In genomic region chr10:93745411-93746065, GRCh38 we compare ENCODE assay signal across 10 cellular contexts. TPM values are rescaled to one million over a fixed set of nuclear protein-coding genes. Genes with fewer than 3 reads are reported as not detected.
DNase-seq lines count a peak whose midpoint lies in the region; ATAC-seq and TF ChIP-seq lines count a peak whose summit lies in the region.
"Had no signal": no experiment of that assay in that cellular context is flagged by ENCODE, and none has a peak within 500 bp of the region (broad histone marks: within the 10 kb centered on the region; RNA-seq: fewer than 3 reads in every experiment).

No MANE protein-coding gene starts in this region.

- ATAC-seq in HG02840 (IDR thresholded peaks at IDR 0.05; ENCODE audit: low FRiP score, unreplicated experiment) = no peak
- no peak for ATAC-seq in HG03457 (IDR thresholded peaks at IDR 0.05; ENCODE audit: unreplicated experiment)

- no peaks in the 10 kb centered on the region for H3K36me3 Mint-ChIP-seq in HFFc6 (ENCODE audit: low read depth)
- H3K36me3 Mint-ChIP-seq in activated CD4-positive, alpha-beta memory T cell treated with anti-CD3 and anti-CD28 coated beads for 36 hours = no peaks in the 10 kb centered on the region

- H3K4me3 Mint-ChIP-seq in HFFc6 = no peak overlapping the region
- H3K4me3 Mint-ChIP-seq in activated CD4-positive, alpha-beta memory T cell treated with anti-CD3 and anti-CD28 coated beads for 36 hours = no peak overlapping the region

- H3K4me1 Mint-ChIP-seq in HFFc6 (ENCODE audit: low read depth) = peaks cover 29% of the 10 kb centered on the region
- no peaks in the 10 kb centered on the region for H3K4me1 Mint-ChIP-seq in activated CD4-positive, alpha-beta memory T cell treated with anti-CD3 and anti-CD28 coated beads for 36 hours (ENCODE audit: low read depth)

- TF ChIP-seq CTCF in C4-2B (conservative IDR thresholded peaks at IDR 0.05) (peak; percentile 40), HFFc6 (IDR thresholded peaks at IDR 0.05) (peak; percentile 81)

- H3K27me3 Mint-ChIP-seq in HFFc6 (ENCODE audit: insufficient read depth) = no peaks in the 10 kb centered on the region; the same call in 1 of the 2 replicates
- peaks cover 1% of the 10 kb centered on the region for H3K27me3 Mint-ChIP-seq in activated CD4-positive, alpha-beta memory T cell treated with anti-CD3 and anti-CD28 coated beads for 36 hours

- CTCF ChIA-PET in activated CD4-positive, alpha-beta memory T cell treated with anti-CD3 and anti-CD28 coated beads for 36 hours (lab: Charles Lee) = interaction anchor here (1.1 kb wide), 1 partner anchor 71 kb away, joined by 3 read pairs; no protein-coding TSS in a partner anchor

- DNase-seq in HFFc6 (peak; percentile 30), SW480 (ENCODE audit: low spot score) (peak; percentile 7), iPS-NIHi7 (ENCODE audit: extremely low spot score) (peak; percentile 87)
- DNase-seq in activated CD4-positive, alpha-beta memory T cell treated with anti-CD3 and anti-CD28 coated beads for 36 hours = no peak
- no peak for DNase-seq in stimulated activated CD4-positive, alpha-beta T cell treated with anti-CD3 and anti-CD28 coated beads, Interleukin-1b, Interleukin-23, amount 100 ng/mL, for 48 hours
- DNase-seq: stimulated activated CD8-positive, alpha-beta memory T cell treated with anti-CD3 and anti-CD28 coated beads, Interleukin-4, amount 100 ng/mL, for 48 hours had no signal

- peak overlapping the region; percentile 67 for H3K27ac ChIP-seq in C4-2B
- H3K27ac ChIP-seq: adrenal gland had no signal

- H3K9me3 Mint-ChIP-seq in HFFc6 = no peaks in the 10 kb centered on the region
- H3K9me3 Mint-ChIP-seq in activated CD4-positive, alpha-beta memory T cell treated with anti-CD3 and anti-CD28 coated beads for 36 hours = no peaks in the 10 kb centered on the region

- H3K27ac Mint-ChIP-seq in HFFc6 = no peak overlapping the region
- no peak overlapping the region for H3K27ac Mint-ChIP-seq in activated CD4-positive, alpha-beta memory T cell treated with anti-CD3 and anti-CD28 coated beads for 36 hours

- intact Hi-C loops in activated CD4-positive, alpha-beta memory T cell treated with anti-CD3 and anti-CD28 coated beads for 36 hours (cut with micrococcal nuclease) = no loop called here

- POLR2A ChIA-PET in activated CD4-positive, alpha-beta memory T cell treated with anti-CD3 and anti-CD28 coated beads for 36 hours (lab: Charles Lee) = no interaction called here

RNA-seq across cellular contexts. Expression of gene LGI1, which starts 12.2 kb away (rescaled TPM):
- total RNA-seq in HFFc6 (2021; fragmentation: NEBNext Ultra II Directional; extraction: Animal tissue kit (Norgen Biotek cat#: 25700)) = not detected
- total RNA-seq in activated CD4-positive, alpha-beta memory T cell treated with anti-CD3 and anti-CD28 coated beads for 36 hours = not detected

RNA-seq across cellular contexts. Expression of gene FRA10AC1, which starts 43.1 kb away (rescaled TPM):
- 10 to 100 TPM in 2 of 6 experiments, 1 to 10 TPM in 4; 8.3 to 10.7 (median 9.2) TPM for total RNA-seq in HFFc6 (2021; fragmentation: NEBNext Ultra II Directional; extraction: Animal tissue kit (Norgen Biotek cat#: 25700))
- 10 to 100 TPM; 18.6 to 19.0 TPM for total RNA-seq in activated CD4-positive, alpha-beta memory T cell treated with anti-CD3 and anti-CD28 coated beads for 36 hours

Comparison
In these comparisons a context has a peak if more than half of its experiments do, and no peak if none do; other contexts are left out.
1. DNase-seq: peak in HFFc6 (single experiment), SW480 (single experiment) and iPS-NIHi7 (single experiment); none in activated CD4-positive, alpha-beta memory T cell treated with anti-CD3 and anti-CD28 coated beads for 36 hours (single experiment) and stimulated activated CD4-positive, alpha-beta T cell treated with anti-CD3 and anti-CD28 coated beads, Interleukin-1b, Interleukin-23, amount 100 ng/mL, for 48 hours (single experiment).